ENCODE assay signal across 10 cellular contexts in the genomic region with DNA sequence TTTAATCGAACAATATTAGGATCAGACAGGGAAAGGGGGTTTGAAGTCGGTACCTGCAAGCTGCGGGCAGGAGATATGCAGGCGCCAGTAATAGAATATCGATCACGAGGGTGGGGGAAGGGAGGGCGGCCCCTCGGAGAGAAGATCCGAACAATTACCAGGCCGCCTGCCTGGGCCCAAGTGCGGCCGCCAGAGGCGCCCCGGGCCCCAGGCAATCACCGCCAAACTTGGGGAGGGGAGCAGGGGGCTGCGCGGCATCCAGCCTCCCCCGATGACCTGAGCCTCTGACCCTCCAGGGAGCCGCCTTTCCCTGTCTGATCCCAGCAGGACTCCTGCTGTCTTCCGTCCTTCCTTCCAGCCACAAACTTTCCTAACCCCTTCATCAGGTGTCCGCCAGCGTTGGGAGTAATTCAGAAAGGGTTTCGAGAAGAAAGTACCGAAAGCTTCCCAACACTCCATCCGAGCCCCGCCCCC. TPM values are rescaled to one million over a fixed set of nuclear protein-coding genes. Genes with fewer than 3 reads are reported as not detected.
A peak's percentile ranks its signal among the peaks of the same experiment; 100 is the strongest.
DNase-seq lines count a peak whose midpoint lies in the region; ATAC-seq and TF ChIP-seq lines count a peak whose summit lies in the region.
"Had no signal": no experiment of that assay in that cellular context is flagged by ENCODE, and none has a peak within 500 bp of the region (broad histone marks: within the 10 kb centered on the region; RNA-seq: fewer than 3 reads in every experiment).

No MANE protein-coding gene starts in this region.

- H3K27me3 ChIP-seq in neural progenitor cell, result peaks cover 100% of the 10 kb centered on the region

- TF ChIP-seq CTCF in epithelial cell of esophagus (IDR thresholded peaks at IDR 0.05; ENCODE audit: insufficient read depth, low read depth, low read length, missing control alignments) (no peak), neural progenitor cell (IDR thresholded peaks at IDR 0.05) (peak; percentile 45)

- H3K27ac ChIP-seq in neural progenitor cell, result no peak overlapping the region
- H3K27ac ChIP-seq: esophagus muscularis mucosa had no signal

- no peaks in the 10 kb centered on the region for H3K36me3 ChIP-seq in neural progenitor cell
- H3K36me3 ChIP-seq: esophagus muscularis mucosa had no signal

- no peak for ATAC-seq in HG03175 (IDR thresholded peaks at IDR 0.05; ENCODE audit: unreplicated experiment)

- peaks cover 50% of the 10 kb centered on the region for H3F3A ChIP-seq in neural progenitor cell (ENCODE audit: low read depth)

- H3K9me3 Mint-ChIP-seq in neural progenitor cell, result peaks cover 2% of the 10 kb centered on the region

- H2AFZ ChIP-seq in neural progenitor cell (replicated peaks), result no peak overlapping the region

- no peaks in the 10 kb centered on the region for H3K9me3 ChIP-seq in neural progenitor cell (ENCODE audit: low read depth)
- H3K9me3 ChIP-seq: esophagus muscularis mucosa had no signal

- peaks cover 28% of the 10 kb centered on the region for H3K4me1 Mint-ChIP-seq in neural progenitor cell

- H3K27ac Mint-ChIP-seq in neural progenitor cell, result no peak overlapping the region

- peak overlapping the region; percentile 89 for H3K4me2 ChIP-seq in neural progenitor cell

- H3K4me3 Mint-ChIP-seq in neural progenitor cell, result peak overlapping the region; percentile 84

- H3K9ac ChIP-seq in neural progenitor cell, result no peak overlapping the region

- H3K4me3 ChIP-seq in epithelial cell of esophagus (ENCODE audit: low read length), result peak overlapping the region; percentile 46
- H3K4me3 ChIP-seq in neural progenitor cell, result peak overlapping the region; percentile 55

- H3K36me3 Mint-ChIP-seq in neural progenitor cell, result no peaks in the 10 kb centered on the region

- H4K20me1 ChIP-seq in neural progenitor cell (ENCODE audit: low read depth), result peaks cover 50% of the 10 kb centered on the region

- in situ Hi-C loops in G401 (cut with HindIII; ENCODE audit: low sequenced_read_pairs), result no loop called here

- DNase-seq in D341Med (ENCODE audit: low spot score) (peak; percentile 40), HuH-7 (ENCODE audit: low spot score) (peak; percentile 43), epithelial cell of esophagus (ENCODE audit: low read depth) (no peak), neural progenitor cell (ENCODE audit: low spot score) (peak; percentile 65), NCI-H774 (lab: John Stamatoyannopoulos, UW) (no peak), G401 (ENCODE audit: low spot score) (no peak), NCI-H1105 (lab: John Stamatoyannopoulos, UW) (no peak)
- DNase-seq: kidney had no signal

- peaks cover 71% of the 10 kb centered on the region for H3K27me3 Mint-ChIP-seq in neural progenitor cell (ENCODE audit: insufficient read depth, low read depth)

- peaks cover 44% of the 10 kb centered on the region for H3K4me1 ChIP-seq in neural progenitor cell

- H3K79me2 ChIP-seq in neural progenitor cell (ENCODE audit: low read depth), result no peaks in the 10 kb centered on the region

RNA-seq across cellular contexts. Expression of gene NKX1-2, which starts 1.1 kb away (rescaled TPM):
- not detected in 2 replicates for total RNA-seq in neural progenitor cell (ENCODE audit: low replicate concordance)
- 0.06 and 0.68 TPM in 2 replicates for total RNA-seq in G401 (2014; rRNA removed; shearing (Covaris generic))
- total RNA-seq: esophagus muscularis mucosa, kidney had no signal

RNA-seq across cellular contexts. Expression of gene LHPP, which starts 12.9 kb away (rescaled TPM):
- total RNA-seq in neural progenitor cell (ENCODE audit: low replicate concordance), result 23.3 and 24.5 TPM in 2 replicates
- 9.1 and 17.3 TPM in 2 replicates for total RNA-seq in G401 (2014; rRNA removed; shearing (Covaris generic))

RNA-seq across cellular contexts. Expression of gene OAT, which starts 30.0 kb away (rescaled TPM):
- 40.8 and 56.7 TPM in 2 replicates for total RNA-seq in neural progenitor cell (ENCODE audit: low replicate concordance)
- 193 and 244 TPM in 2 replicates for total RNA-seq in G401 (2014; rRNA removed; shearing (Covaris generic))

Comparison
In these comparisons a context has a peak if more than half of its experiments do, and no peak if none do; other contexts are left out.
1. DNase-seq: peak in D341Med (single experiment), HuH-7 (single experiment) and neural progenitor cell (single experiment); none in epithelial cell of esophagus (single experiment), NCI-H774 (single experiment), G401 (single experiment) and NCI-H1105 (single experiment).